In genomic region chr3:13882876-13883275, GRCh38 we compare ENCODE assay signal across 27 cellular contexts. TPM values are rescaled to one million over a fixed set of nuclear protein-coding genes. Genes with fewer than 3 reads are reported as not detected.
"Had no signal": no experiment of that assay in that cellular context is flagged by ENCODE, and none has a peak within 500 bp of the region (broad histone marks: within the 10 kb centered on the region; RNA-seq: fewer than 3 reads in every experiment).

No MANE protein-coding gene starts in this region.

- H3K4me3 Mint-ChIP-seq: immature natural killer cell; nephron progenitor cell; stimulated activated effector memory CD8-positive, alpha-beta T cell treated with anti-CD3 and anti-CD28 coated beads, Interleukin-12 subunit alpha, Interleukin-12 subunit beta, amount 100 ng/mL, for 72 hours; stimulated activated naive CD8-positive, alpha-beta T cell treated with anti-CD3 and anti-CD28 coated beads, Interleukin-15, Interleukin-2, amounts not matched to agents 100 ng/mL and 50 ng/mL, for 24 hours had no signal

- H3K79me2 ChIP-seq: parathyroid adenoma had no signal

- H3K36me3 ChIP-seq: colonic mucosa, esophagus squamous epithelium, gastroesophageal sphincter, tibial artery, upper lobe of right lung had no signal

- DNase-seq: caudate nucleus; effector memory CD4-positive, alpha-beta T cell; esophagus squamous epithelium; foreskin fibroblast; glutamatergic neuron; immature natural killer cell; kidney; left cardiac atrium; left ventricle myocardium superior; mesendoderm; nephron progenitor cell; stimulated activated CD4-positive, alpha-beta T cell treated with anti-CD3 and anti-CD28 coated beads, Interleukin-4, amount 100 ng/mL, for 1 hour; stimulated activated CD8-positive, alpha-beta memory T cell treated with anti-CD3 and anti-CD28 coated beads, Interleukin-4, amount 100 ng/mL, for 48 hours had no signal

- H3K4me2 ChIP-seq: smooth muscle cell had no signal

- H3K9me3 Mint-ChIP-seq: immature natural killer cell; nephron progenitor cell; stimulated activated effector memory CD8-positive, alpha-beta T cell treated with anti-CD3 and anti-CD28 coated beads, Interleukin-12 subunit alpha, Interleukin-12 subunit beta, amount 100 ng/mL, for 72 hours; stimulated activated naive CD8-positive, alpha-beta T cell treated with anti-CD3 and anti-CD28 coated beads, Interleukin-15, Interleukin-2, amounts not matched to agents 100 ng/mL and 50 ng/mL, for 24 hours had no signal

- H2AFZ ChIP-seq: parathyroid adenoma had no signal

- ATAC-seq: left cardiac atrium; left ventricle myocardium superior; naive thymus-derived CD4-positive, alpha-beta T cell; stimulated activated effector memory CD8-positive, alpha-beta T cell treated with anti-CD3 and anti-CD28 coated beads, Interleukin-12 subunit alpha, Interleukin-12 subunit beta, amount 100 ng/mL, for 72 hours; upper lobe of right lung had no signal

- H3K27ac Mint-ChIP-seq: immature natural killer cell; nephron progenitor cell; stimulated activated effector memory CD8-positive, alpha-beta T cell treated with anti-CD3 and anti-CD28 coated beads, Interleukin-12 subunit alpha, Interleukin-12 subunit beta, amount 100 ng/mL, for 72 hours; stimulated activated naive CD8-positive, alpha-beta T cell treated with anti-CD3 and anti-CD28 coated beads, Interleukin-15, Interleukin-2, amounts not matched to agents 100 ng/mL and 50 ng/mL, for 24 hours had no signal

- H3K4me1 Mint-ChIP-seq: nephron progenitor cell had no signal

- H3K9me3 ChIP-seq: colonic mucosa, esophagus squamous epithelium, upper lobe of right lung had no signal

- H3K36me3 Mint-ChIP-seq: naive thymus-derived CD4-positive, alpha-beta T cell; stimulated activated effector memory CD8-positive, alpha-beta T cell treated with anti-CD3 and anti-CD28 coated beads, Interleukin-12 subunit alpha, Interleukin-12 subunit beta, amount 100 ng/mL, for 72 hours had no signal

- H3K27ac ChIP-seq: colonic mucosa, epithelial cell of prostate, esophagus squamous epithelium, gastroesophageal sphincter, parathyroid adenoma, tibial artery, upper lobe of right lung had no signal

- H3K9ac ChIP-seq: parathyroid adenoma had no signal

- H3K4me3 ChIP-seq: colonic mucosa, esophagus squamous epithelium, gastroesophageal sphincter, lung, smooth muscle cell, tibial artery, upper lobe of right lung had no signal

RNA-seq across cellular contexts. Expression of gene WNT7A, which starts 3.0 kb away (rescaled TPM):
- total RNA-seq: colonic mucosa, dermis microvascular lymphatic vessel endothelial cell, left cardiac atrium, left ventricle myocardium superior, omental fat pad, pulmonary artery endothelial cell had no signal
- polyA plus RNA-seq: immature natural killer cell had no signal
